2 cellular contexts compared by ENCODE assay signal in the genomic region with DNA sequence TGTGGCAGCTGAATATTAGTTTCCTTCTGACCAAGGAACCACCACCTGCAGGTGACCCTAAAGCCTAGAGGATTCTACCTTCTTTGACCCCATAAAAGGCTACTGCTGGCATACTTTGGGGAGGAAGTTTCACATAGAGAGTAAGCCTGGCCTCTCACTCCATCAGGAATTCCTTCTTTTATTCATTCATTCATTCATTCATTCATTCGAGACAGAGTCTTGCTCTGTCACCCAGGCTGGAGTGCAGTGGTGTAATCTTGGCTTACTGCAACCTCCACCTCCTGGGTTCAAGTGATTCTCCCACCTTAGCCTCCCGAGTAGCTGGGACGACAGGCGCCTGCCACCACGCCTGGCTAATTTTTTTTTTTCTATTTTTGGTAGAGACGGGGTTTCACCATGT.
TF ChIP-seq lines count a peak whose summit lies in the region.

No MANE protein-coding gene starts in this region.

TF ChIP-seq in GM12878, 131 proteins besides CTCF, POLR2A, EP300 and RAD21:
- 0 out of 2 replicates have a peak, but pooled peaks have one; percentile 45 for TF ChIP-seq ZNF24 (IDR thresholded peaks at IDR 0.05)
TF ChIP-seq in GM12878: peak in this region for 1; not testable (repeated sequence) for 130.

TF ChIP-seq in K562, 482 proteins besides CTCF, POLR2A, EP300 and RAD21:
- peak; percentile 73 for TF ChIP-seq ZNF24 (IDR thresholded peaks at IDR 0.05)
